ENCODE assay signal across 1 cellular context in genomic region chrX:136097871-136098805, GRCh38.
TF ChIP-seq lines count a peak whose summit lies in the region.

No MANE protein-coding gene starts in this region.

TF ChIP-seq in HepG2, 621 proteins besides CTCF, POLR2A, EP300 and RAD21 (continued from another document):
- no peak for TF ChIP-seq MXI1 (IDR thresholded peaks at IDR 0.05; ENCODE audit: borderline replicate concordance, low read depth, low read length)
TF ChIP-seq in HepG2: peak in this region for 1.
